ENCODE assay signal across 30 cellular contexts in the genomic region with DNA sequence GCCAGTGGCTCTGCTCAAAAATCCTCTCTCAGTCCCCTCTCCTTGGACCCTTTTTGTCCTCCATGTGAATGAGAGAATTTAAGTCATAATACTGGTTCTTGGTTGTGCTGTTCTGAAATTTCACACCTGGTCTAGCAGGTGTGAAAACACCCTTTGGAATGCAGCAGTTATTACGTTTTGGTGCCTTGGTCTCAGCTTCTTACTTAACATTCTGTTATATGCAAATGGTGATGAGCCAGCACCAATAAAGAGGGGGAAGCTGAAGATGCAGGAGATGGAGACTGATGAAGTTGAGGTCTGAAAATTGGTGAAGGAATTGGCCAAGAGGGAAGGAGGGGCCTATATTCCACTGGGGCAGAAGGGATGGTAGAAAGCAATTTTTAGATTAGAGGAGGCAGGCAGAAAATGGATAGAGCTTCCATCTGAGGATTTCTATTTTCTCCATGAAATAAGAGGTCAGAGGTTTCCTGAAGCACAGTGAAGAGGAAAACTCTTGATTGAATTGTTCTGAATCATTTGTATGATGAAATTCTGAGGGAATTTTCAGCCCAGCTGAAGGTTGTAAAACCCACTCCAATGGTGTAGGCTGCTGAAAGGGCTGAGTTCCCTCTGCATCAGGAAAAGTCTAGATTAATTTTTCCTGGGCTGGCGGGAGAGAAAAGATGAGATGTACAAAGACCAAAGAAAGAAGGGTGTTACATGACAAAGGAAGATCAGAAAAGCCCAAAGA.
DNase-seq lines count a peak whose midpoint lies in the region; ATAC-seq, FAIRE-seq and TF ChIP-seq lines count a peak whose summit lies in the region.
"Had no signal": no experiment of that assay in that cellular context is flagged by ENCODE, and none has a peak within 500 bp of the region (broad histone marks: within the 10 kb centered on the region; RNA-seq: fewer than 3 reads in every experiment).

No MANE protein-coding gene starts in this region.

- H3K36me3 Mint-ChIP-seq in immature natural killer cell, result no peaks in the 10 kb centered on the region
- H3K36me3 Mint-ChIP-seq: activated naive CD8-positive, alpha-beta T cell treated with anti-CD3 and anti-CD28 coated beads, Interleukin-2, amount 10 ng/mL, durations not matched to agents 7 days and 5 days had no signal

- H3K27ac ChIP-seq in GM12878 (ENCODE audit: control insufficient read depth, insufficient read depth), result no peak overlapping the region
- no peak overlapping the region for H3K27ac ChIP-seq in adrenal gland
- H3K27ac ChIP-seq: 22Rv1, body of pancreas, dorsolateral prefrontal cortex, psoas muscle, VCaP had no signal

- ATAC-seq in GM12878 (no peak), esophagus mucosa (no peak), HG03039 (IDR thresholded peaks at IDR 0.05; ENCODE audit: unreplicated experiment) (no peak)
- ATAC-seq: body of pancreas, psoas muscle, SK-N-SH treated with all-trans-retinoic acid at 6 μM for 48 hours had no signal

- H3K9me3 ChIP-seq in GM12878 (replicated peaks; ENCODE audit: control insufficient read depth, insufficient read depth, low read length) (no peaks in the 10 kb centered on the region; the same call in 2 of the 3 replicates), adrenal gland (replicated peaks in 1 of 3) (no peaks in the 10 kb centered on the region)
- H3K9me3 ChIP-seq: body of pancreas, psoas muscle had no signal

- RAD21 ChIA-PET in GM12878 (lab: Charles Lee; ENCODE audit: unreplicated experiment), result no interaction called here

- TF ChIP-seq RAD21 in GM12878 (IDR thresholded peaks at IDR 0.05; ENCODE audit: insufficient read depth, low read depth, low read length), result no peak

- in situ Hi-C loops in GM12878 (cut with MboI), result no loop called here

- peak overlapping the region in 4 of 6 donors; percentile 7 to 73 (median 50) for H3K27ac Mint-ChIP-seq in immature natural killer cell
- H3K27ac Mint-ChIP-seq: activated naive CD8-positive, alpha-beta T cell treated with anti-CD3 and anti-CD28 coated beads, Interleukin-2, amount 10 ng/mL, durations not matched to agents 7 days and 5 days; H9; T-helper 2 cell treated with Interferon-gamma antibody and Interleukin-4, amounts not matched to agents 5 μg/mL and 100 μg/mL, for 36 hours had no signal

- H4K20me1 ChIP-seq in GM12878 (ENCODE audit: control insufficient read depth, insufficient read depth), result no peaks in the 10 kb centered on the region

- intact Hi-C loops in GM12878 (cut with micrococcal nuclease; ENCODE audit: unreplicated experiment) (no loop called here), adrenal gland (cut with DNase I) (no loop called here)

- no peaks in the 10 kb centered on the region for H3K27me3 ChIP-seq in GM12878 (replicated peaks in 1 of 2; ENCODE audit: control insufficient read depth in 2 of 2, insufficient read depth in 2 of 2, low read length in 1 of 2)
- H3K27me3 ChIP-seq in adrenal gland, result no peaks in the 10 kb centered on the region
- H3K27me3 ChIP-seq: body of pancreas, dorsolateral prefrontal cortex had no signal

- 0% methylated on average over 2 of the region's 2 CpGs for WGBS in GM12878 (ENCODE audit: insufficient coverage, insufficient replicate concordance, low lambda C conversion rate, missing lambda C conversion rate)
- WGBS in adrenal gland, 4 donors, result 72 to 79% (median 75%) methylated on average over 2 of the region's 2 CpGs

- BruUV-seq in GM12878 (replicated peaks; lab: Mats Ljungman, UMichigan), result no TSS peak

- H3K4me1 Mint-ChIP-seq in immature natural killer cell, result peaks cover 15 to 16% of the 10 kb centered on the region in 2 donors
- H3K4me1 Mint-ChIP-seq: activated naive CD8-positive, alpha-beta T cell treated with anti-CD3 and anti-CD28 coated beads, Interleukin-2, amount 10 ng/mL, durations not matched to agents 7 days and 5 days had no signal

- peaks cover 0 to 9% (median 2%) of the 10 kb centered on the region in 3 donors for H3K27me3 Mint-ChIP-seq in immature natural killer cell (ENCODE audit: low read depth in 3 of 3)

- peaks cover 8% of the 10 kb centered on the region; the same call in 1 of the 2 replicates for H3K4me1 ChIP-seq in GM12878 (ENCODE audit: control insufficient read depth, insufficient read depth, low read length)
- H3K4me1 ChIP-seq in adrenal gland (replicated peaks in 1 of 2), result no peaks in the 10 kb centered on the region
- H3K4me1 ChIP-seq: body of pancreas, psoas muscle had no signal

- peak; percentile 22 for DNase-seq in NCI-H146 (lab: John Stamatoyannopoulos, UW)
- no peak for DNase-seq in NCI-H146 treated with DMSO at 0.1 percent for 48 hours (lab: John Stamatoyannopoulos, UW; ENCODE audit: unreplicated experiment)
- DNase-seq in GM12878 (ENCODE audit: low read depth, low spot score), result no peak
- peak in 1 of 3 donors; percentile 7 for DNase-seq in immature natural killer cell
- DNase-seq in adrenal gland, result no peak
- no peak for DNase-seq in NCI-H1694 treated with DMSO at 0.1 percent for 48 hours (lab: John Stamatoyannopoulos, UW)
- DNase-seq: activated CD4-positive, alpha-beta T cell treated with anti-CD3 and anti-CD28 coated beads for 4 hours; activated effector memory CD4-positive, alpha-beta T cell treated with anti-CD3 and anti-CD28 coated beads, Interleukin-2, amount 50 U/mL, for 16 hours; activated naive CD8-positive, alpha-beta T cell treated with anti-CD3 and anti-CD28 coated beads, Interleukin-2, amount 10 ng/mL, durations not matched to agents 7 days and 5 days; activated T-cell treated with anti-CD3 and anti-CD28 coated beads for 4 hours; body of pancreas; CD4-positive, CD25-positive, alpha-beta regulatory T cell; DMS 273 treated with DMSO at 0.1 percent for 48 hours; dorsolateral prefrontal cortex; EL; foreskin melanocyte; H9; MM.1S; NCI-H2081 treated with DMSO at 0.1 percent for 48 hours; NCI-H345; NCI-H82; nucleus accumbens; psoas muscle; stimulated activated naive CD4-positive, alpha-beta T cell treated with Interleukin-2 at 50 U/mL for 16 hours had no signal

- TF ChIP-seq POLR2A in GM12878 (IDR thresholded peaks at IDR 0.05; ENCODE audit: low read depth, low read length) (no peak), adrenal gland (IDR thresholded peaks at IDR 0.05) (no peak)

- no peak overlapping the region for H3K9ac ChIP-seq in GM12878 (ENCODE audit: control insufficient read depth, insufficient read depth, low read length)

- no peak for TF ChIP-seq CTCF in GM12878 (IDR thresholded peaks at IDR 0.05 in 2 of 3, conservative IDR thresholded peaks at IDR 0.05 in 1 of 3; ENCODE audit: control insufficient read depth in 2 of 3, extremely low read depth in 1 of 3, insufficient read depth in 1 of 3, low read depth in 3 of 3, low read length in 3 of 3)
- no peak for TF ChIP-seq CTCF in adrenal gland (IDR thresholded peaks at IDR 0.05)

- no peaks in the 10 kb centered on the region for H3K9me3 Mint-ChIP-seq in immature natural killer cell
- H3K9me3 Mint-ChIP-seq: H9; T-helper 2 cell treated with Interferon-gamma antibody and Interleukin-4, amounts not matched to agents 5 μg/mL and 100 μg/mL, for 36 hours had no signal

- 0 out of 2 replicates have a peak overlapping the region, but pooled peaks have one; percentile 28 for H3K4me2 ChIP-seq in GM12878 (ENCODE audit: control insufficient read depth, insufficient read depth)

- SMC1A ChIA-PET in GM12878 (lab: Charles Lee; ENCODE audit: uncharacterized antibody, unreplicated experiment), result interaction anchor here (1.1 kb wide), 1 partner anchor 121 kb away, joined by 3 read pairs; no protein-coding TSS in a partner anchor

- H3K79me2 ChIP-seq in GM12878 (ENCODE audit: control insufficient read depth, insufficient read depth, low read length), result no peaks in the 10 kb centered on the region

- H3K36me3 ChIP-seq in GM12878 (ENCODE audit: control insufficient read depth in 2 of 2, insufficient read depth in 2 of 2, low read length in 1 of 2), result no peaks in the 10 kb centered on the region
- H3K36me3 ChIP-seq in adrenal gland (replicated peaks in 1 of 2), result no peaks in the 10 kb centered on the region

- FAIRE-seq in GM12878 (lab: Jason Lieb, UNC), result no peak

- H3K4me3 ChIP-seq in GM12878 (no peak overlapping the region), adrenal gland (no peak overlapping the region)
- H3K4me3 ChIP-seq: body of pancreas, dorsolateral prefrontal cortex, psoas muscle had no signal

- CTCF ChIA-PET in GM12878 (lab: Yijun Ruan, JAX), result no interaction called here

- no peak overlapping the region for H2AFZ ChIP-seq in GM12878 (ENCODE audit: control insufficient read depth, low read depth, low read length)

- POLR2A ChIA-PET in GM12878 (lab: Charles Lee), result no interaction called here

- H3K4me3 Mint-ChIP-seq in immature natural killer cell, result peak overlapping the region in 2 of 5 donors; percentile 6 to 30
- H3K4me3 Mint-ChIP-seq: activated naive CD8-positive, alpha-beta T cell treated with anti-CD3 and anti-CD28 coated beads, Interleukin-2, amount 10 ng/mL, durations not matched to agents 7 days and 5 days; CD4-positive, CD25-positive, alpha-beta regulatory T cell; H9; T-helper 2 cell treated with Interferon-gamma antibody and Interleukin-4, amounts not matched to agents 5 μg/mL and 100 μg/mL, for 36 hours had no signal

- no peak for TF ChIP-seq EP300 in GM12878 (IDR thresholded peaks at IDR 0.05; ENCODE audit: borderline replicate concordance in 1 of 2, control insufficient read depth in 1 of 2, low read depth in 2 of 2, low read length in 2 of 2)

TF ChIP-seq in GM12878, 131 proteins besides CTCF, POLR2A, EP300 and RAD21:
- no peak for TF ChIP-seq HDAC2 (IDR thresholded peaks at IDR 0.05)
- no peak for TF ChIP-seq RFX5 (IDR thresholded peaks at IDR 0.05; ENCODE audit: low read depth, low read length)
